In the genomic region with DNA sequence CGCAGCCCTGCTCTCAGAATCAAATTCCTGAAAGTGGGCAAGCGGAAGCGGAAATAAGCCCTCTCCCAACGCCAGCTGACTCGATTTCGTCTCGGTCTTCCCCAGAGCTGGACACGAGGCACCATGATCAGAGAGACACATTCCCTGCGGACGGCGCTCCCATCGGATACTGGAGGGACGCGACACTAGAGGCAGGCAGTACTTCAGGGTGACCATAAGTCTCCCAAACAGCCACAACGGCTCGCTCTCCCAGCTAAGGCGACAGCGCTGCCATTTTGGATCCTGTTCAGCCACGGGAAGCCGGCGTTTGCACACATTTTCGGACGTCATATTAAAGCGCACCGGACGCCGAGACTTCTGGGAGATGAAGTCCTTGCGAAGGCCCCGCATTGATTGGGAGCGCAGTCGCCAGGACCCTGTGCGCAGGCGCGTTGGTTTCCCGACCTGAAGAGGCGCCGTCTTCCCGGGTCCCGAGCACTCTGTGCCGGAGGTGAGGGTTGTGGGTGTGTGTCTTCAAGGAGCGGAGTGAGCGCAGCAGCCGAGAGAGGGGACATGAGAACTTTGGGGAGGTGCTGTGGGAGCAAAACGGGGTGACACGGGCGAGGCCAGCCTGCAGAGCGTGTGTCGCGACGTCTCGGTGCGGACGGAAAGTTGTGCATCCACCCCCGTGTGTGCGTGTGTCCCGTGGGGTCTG, we compare ENCODE assay signal across 1 cellular context.
TF ChIP-seq lines count a peak whose summit lies in the region.

A gene (plus strand): TSS at position 439 of the 694 bp plus-strand sequence. CDS start 10,418 bp downstream, outside the sequence.

TF ChIP-seq in HepG2, 621 proteins besides CTCF, POLR2A, EP300 and RAD21 (continued from another document and continues in another):
- TF ChIP-seq CEBPB (IDR thresholded peaks at IDR 0.05; ENCODE audit: borderline replicate concordance, low read depth, low read length) = peak; percentile 45; the same call in 1 of the 2 replicates
- TF ChIP-seq HDAC2 (CRISPR knock-in tag; IDR thresholded peaks at IDR 0.05) = peak; percentile 93
- TF ChIP-seq ZNF577 (CRISPR knock-in tag; IDR thresholded peaks at IDR 0.05; ENCODE audit: borderline replicate concordance, low read depth) = no peak
- TF ChIP-seq ZNF253 (CRISPR knock-in tag; IDR thresholded peaks at IDR 0.05; ENCODE audit: borderline replicate concordance) = no peak
- TF ChIP-seq ZNF530 (CRISPR knock-in tag; IDR thresholded peaks at IDR 0.05; ENCODE audit: low read depth) = no peak
- peak; percentile 61 for TF ChIP-seq ISL2 (CRISPR knock-in tag; IDR thresholded peaks at IDR 0.05)
- TF ChIP-seq, protein P1, sequence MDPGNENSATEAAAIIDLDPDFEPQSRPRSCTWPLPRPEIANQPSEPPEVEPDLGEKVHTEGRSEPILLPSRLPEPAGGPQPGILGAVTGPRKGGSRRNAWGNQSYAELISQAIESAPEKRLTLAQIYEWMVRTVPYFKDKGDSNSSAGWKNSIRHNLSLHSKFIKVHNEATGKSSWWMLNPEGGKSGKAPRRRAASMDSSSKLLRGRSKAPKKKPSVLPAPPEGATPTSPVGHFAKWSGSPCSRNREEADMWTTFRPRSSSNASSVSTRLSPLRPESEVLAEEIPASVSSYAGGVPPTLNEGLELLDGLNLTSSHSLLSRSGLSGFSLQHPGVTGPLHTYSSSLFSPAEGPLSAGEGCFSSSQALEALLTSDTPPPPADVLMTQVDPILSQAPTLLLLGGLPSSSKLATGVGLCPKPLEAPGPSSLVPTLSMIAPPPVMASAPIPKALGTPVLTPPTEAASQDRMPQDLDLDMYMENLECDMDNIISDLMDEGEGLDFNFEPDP (CRISPR knock-in tag; conservative IDR thresholded peaks at IDR 0.05) = no peak
- peak; percentile 89; the same call in 1 of the 2 replicates for TF ChIP-seq PCBP1 (IDR thresholded peaks at IDR 0.05; ENCODE audit: borderline replicate concordance, low read depth, low read length)
- no peak for TF ChIP-seq ZBTB7A (CRISPR knock-in tag; IDR thresholded peaks at IDR 0.05)
- TF ChIP-seq IRF2 (CRISPR knock-in tag; IDR thresholded peaks at IDR 0.05) = peak; percentile 90
- TF ChIP-seq ETV6 (CRISPR knock-in tag; conservative IDR thresholded peaks at IDR 0.05) = peak; percentile 94
- no peak for TF ChIP-seq PRMT3 (CRISPR knock-in tag; IDR thresholded peaks at IDR 0.05; ENCODE audit: borderline replicate concordance, low read depth)
- TF ChIP-seq, protein P2, sequence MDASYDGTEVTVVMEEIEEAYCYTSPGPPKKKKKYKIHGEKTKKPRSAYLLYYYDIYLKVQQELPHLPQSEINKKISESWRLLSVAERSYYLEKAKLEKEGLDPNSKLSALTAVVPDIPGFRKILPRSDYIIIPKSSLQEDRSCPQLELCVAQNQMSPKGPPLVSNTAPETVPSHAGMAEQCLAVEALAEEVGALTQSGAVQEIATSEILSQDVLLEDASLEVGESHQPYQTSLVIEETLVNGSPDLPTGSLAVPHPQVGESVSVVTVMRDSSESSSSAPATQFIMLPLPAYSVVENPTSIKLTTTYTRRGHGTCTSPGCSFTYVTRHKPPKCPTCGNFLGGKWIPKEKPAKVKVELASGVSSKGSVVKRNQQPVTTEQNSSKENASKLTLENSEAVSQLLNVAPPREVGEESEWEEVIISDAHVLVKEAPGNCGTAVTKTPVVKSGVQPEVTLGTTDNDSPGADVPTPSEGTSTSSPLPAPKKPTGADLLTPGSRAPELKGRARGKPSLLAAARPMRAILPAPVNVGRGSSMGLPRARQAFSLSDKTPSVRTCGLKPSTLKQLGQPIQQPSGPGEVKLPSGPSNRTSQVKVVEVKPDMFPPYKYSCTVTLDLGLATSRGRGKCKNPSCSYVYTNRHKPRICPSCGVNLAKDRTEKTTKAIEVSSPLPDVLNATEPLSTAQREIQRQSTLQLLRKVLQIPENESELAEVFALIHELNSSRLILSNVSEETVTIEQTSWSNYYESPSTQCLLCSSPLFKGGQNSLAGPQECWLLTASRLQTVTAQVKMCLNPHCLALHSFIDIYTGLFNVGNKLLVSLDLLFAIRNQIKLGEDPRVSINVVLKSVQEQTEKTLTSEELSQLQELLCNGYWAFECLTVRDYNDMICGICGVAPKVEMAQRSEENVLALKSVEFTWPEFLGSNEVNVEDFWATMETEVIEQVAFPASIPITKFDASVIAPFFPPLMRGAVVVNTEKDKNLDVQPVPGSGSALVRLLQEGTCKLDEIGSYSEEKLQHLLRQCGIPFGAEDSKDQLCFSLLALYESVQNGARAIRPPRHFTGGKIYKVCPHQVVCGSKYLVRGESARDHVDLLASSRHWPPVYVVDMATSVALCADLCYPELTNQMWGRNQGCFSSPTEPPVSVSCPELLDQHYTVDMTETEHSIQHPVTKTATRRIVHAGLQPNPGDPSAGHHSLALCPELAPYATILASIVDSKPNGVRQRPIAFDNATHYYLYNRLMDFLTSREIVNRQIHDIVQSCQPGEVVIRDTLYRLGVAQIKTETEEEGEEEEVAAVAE (CRISPR knock-in tag; IDR thresholded peaks at IDR 0.05; ENCODE audit: borderline replicate concordance) = peak; percentile 82; the same call in 1 of the 2 replicates
- peak; percentile 81 for TF ChIP-seq NFYB (CRISPR knock-in tag; IDR thresholded peaks at IDR 0.05)
- TF ChIP-seq ELF3 (CRISPR knock-in tag; IDR thresholded peaks at IDR 0.05) = peak; percentile 96
- TF ChIP-seq RFXAP (CRISPR knock-in tag; IDR thresholded peaks at IDR 0.05; ENCODE audit: borderline replicate concordance) = no peak
- TF ChIP-seq SP2 (CRISPR knock-in tag; IDR thresholded peaks at IDR 0.05) = peak; percentile 49; the same call in 1 of the 2 replicates
- peak; percentile 48; the same call in 1 of the 2 replicates for TF ChIP-seq ZNF782 (CRISPR knock-in tag; IDR thresholded peaks at IDR 0.05; ENCODE audit: borderline replicate concordance)
- peak; percentile 93; the same call in 1 of the 2 replicates for TF ChIP-seq ZNF354B (CRISPR knock-in tag; IDR thresholded peaks at IDR 0.05)
- TF ChIP-seq, protein P3, sequence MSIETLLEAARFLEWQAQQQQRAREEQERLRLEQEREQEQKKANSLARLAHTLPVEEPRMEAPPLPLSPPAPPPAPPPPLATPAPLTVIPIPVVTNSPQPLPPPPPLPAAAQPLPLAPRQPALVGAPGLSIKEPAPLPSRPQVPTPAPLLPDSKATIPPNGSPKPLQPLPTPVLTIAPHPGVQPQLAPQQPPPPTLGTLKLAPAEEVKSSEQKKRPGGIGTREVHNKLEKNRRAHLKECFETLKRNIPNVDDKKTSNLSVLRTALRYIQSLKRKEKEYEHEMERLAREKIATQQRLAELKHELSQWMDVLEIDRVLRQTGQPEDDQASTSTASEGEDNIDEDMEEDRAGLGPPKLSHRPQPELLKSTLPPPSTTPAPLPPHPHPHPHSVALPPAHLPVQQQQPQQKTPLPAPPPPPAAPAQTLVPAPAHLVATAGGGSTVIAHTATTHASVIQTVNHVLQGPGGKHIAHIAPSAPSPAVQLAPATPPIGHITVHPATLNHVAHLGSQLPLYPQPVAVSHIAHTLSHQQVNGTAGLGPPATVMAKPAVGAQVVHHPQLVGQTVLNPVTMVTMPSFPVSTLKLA (IDR thresholded peaks at IDR 0.05) = peak; percentile 62; the same call in 1 of the 2 replicates
- peak; percentile 88 for TF ChIP-seq ZNF567 (CRISPR knock-in tag; IDR thresholded peaks at IDR 0.05; ENCODE audit: borderline replicate concordance)
- no peak for TF ChIP-seq TBX3 (IDR thresholded peaks at IDR 0.05; ENCODE audit: borderline replicate concordance)
- TF ChIP-seq FOXO1 (CRISPR knock-in tag; IDR thresholded peaks at IDR 0.05) = peak; percentile 54; the same call in 1 of the 2 replicates
- TF ChIP-seq, protein P4, sequence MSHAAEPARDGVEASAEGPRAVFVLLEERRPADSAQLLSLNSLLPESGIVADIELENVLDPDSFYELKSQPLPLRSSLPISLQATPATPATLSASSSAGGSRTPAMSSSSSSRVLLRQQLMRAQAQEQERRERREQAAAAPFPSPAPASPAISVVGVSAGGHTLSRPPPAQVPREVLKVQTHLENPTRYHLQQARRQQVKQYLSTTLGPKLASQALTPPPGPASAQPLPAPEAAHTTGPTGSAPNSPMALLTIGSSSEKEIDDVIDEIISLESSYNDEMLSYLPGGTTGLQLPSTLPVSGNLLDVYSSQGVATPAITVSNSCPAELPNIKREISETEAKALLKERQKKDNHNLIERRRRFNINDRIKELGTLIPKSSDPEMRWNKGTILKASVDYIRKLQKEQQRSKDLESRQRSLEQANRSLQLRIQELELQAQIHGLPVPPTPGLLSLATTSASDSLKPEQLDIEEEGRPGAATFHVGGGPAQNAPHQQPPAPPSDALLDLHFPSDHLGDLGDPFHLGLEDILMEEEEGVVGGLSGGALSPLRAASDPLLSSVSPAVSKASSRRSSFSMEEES (CRISPR knock-in tag; IDR thresholded peaks at IDR 0.05) = peak; percentile 57; the same call in 1 of the 2 replicates
- TF ChIP-seq, protein P5, sequence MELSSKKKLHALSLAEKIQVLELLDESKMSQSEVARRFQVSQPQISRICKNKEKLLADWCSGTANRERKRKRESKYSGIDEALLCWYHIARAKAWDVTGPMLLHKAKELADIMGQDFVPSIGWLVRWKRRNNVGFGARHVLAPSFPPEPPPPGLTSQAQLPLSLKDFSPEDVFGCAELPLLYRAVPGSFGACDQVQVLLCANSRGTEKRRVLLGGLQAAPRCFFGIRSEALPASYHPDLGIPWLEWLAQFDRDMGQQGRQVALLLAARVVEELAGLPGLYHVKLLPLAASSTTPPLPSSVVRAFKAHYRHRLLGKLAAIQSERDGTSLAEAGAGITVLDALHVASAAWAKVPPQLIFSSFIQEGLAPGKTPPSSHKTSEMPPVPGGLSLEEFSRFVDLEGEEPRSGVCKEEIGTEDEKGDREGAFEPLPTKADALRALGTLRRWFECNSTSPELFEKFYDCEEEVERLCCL (CRISPR knock-in tag; IDR thresholded peaks at IDR 0.05; ENCODE audit: borderline replicate concordance) = peak; percentile 95; the same call in 1 of the 2 replicates
- TF ChIP-seq MED1 (CRISPR knock-in tag; IDR thresholded peaks at IDR 0.05) = peak; percentile 62
- peak; percentile 93; the same call in 1 of the 2 replicates for TF ChIP-seq NR2C2 (CRISPR knock-in tag; IDR thresholded peaks at IDR 0.05; ENCODE audit: borderline replicate concordance)
- TF ChIP-seq, protein P6, sequence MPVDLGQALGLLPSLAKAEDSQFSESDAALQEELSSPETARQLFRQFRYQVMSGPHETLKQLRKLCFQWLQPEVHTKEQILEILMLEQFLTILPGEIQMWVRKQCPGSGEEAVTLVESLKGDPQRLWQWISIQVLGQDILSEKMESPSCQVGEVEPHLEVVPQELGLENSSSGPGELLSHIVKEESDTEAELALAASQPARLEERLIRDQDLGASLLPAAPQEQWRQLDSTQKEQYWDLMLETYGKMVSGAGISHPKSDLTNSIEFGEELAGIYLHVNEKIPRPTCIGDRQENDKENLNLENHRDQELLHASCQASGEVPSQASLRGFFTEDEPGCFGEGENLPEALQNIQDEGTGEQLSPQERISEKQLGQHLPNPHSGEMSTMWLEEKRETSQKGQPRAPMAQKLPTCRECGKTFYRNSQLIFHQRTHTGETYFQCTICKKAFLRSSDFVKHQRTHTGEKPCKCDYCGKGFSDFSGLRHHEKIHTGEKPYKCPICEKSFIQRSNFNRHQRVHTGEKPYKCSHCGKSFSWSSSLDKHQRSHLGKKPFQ (CRISPR knock-in tag; IDR thresholded peaks at IDR 0.05; ENCODE audit: insufficient replicate concordance) = no peak
- TF ChIP-seq PITX1 (CRISPR knock-in tag; IDR thresholded peaks at IDR 0.05) = peak; percentile 82
- TF ChIP-seq ZNF234 (CRISPR knock-in tag; conservative IDR thresholded peaks at IDR 0.05) = no peak
- TF ChIP-seq SYNCRIP (IDR thresholded peaks at IDR 0.05; ENCODE audit: insufficient read depth, low read depth, low read length) = no peak
- TF ChIP-seq ZNF333 (CRISPR knock-in tag; IDR thresholded peaks at IDR 0.05; ENCODE audit: borderline replicate concordance) = no peak; the same call in 1 of the 2 replicates
- TF ChIP-seq, protein P7, sequence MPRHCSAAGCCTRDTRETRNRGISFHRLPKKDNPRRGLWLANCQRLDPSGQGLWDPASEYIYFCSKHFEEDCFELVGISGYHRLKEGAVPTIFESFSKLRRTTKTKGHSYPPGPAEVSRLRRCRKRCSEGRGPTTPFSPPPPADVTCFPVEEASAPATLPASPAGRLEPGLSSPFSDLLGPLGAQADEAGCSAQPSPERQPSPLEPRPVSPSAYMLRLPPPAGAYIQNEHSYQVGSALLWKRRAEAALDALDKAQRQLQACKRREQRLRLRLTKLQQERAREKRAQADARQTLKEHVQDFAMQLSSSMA (CRISPR knock-in tag; IDR thresholded peaks at IDR 0.05) = peak; percentile 94
- no peak; the same call in 1 of the 2 replicates for TF ChIP-seq ZBTB1 (CRISPR knock-in tag; IDR thresholded peaks at IDR 0.05; ENCODE audit: borderline replicate concordance)
- no peak for TF ChIP-seq NFIB (CRISPR knock-in tag; IDR thresholded peaks at IDR 0.05; ENCODE audit: borderline replicate concordance)
- TF ChIP-seq KLF13 (CRISPR knock-in tag; IDR thresholded peaks at IDR 0.05) = peak; percentile 75
- no peak for TF ChIP-seq ZFP36 (IDR thresholded peaks at IDR 0.05; ENCODE audit: borderline replicate concordance, low read depth, low read length, partially characterized antibody)
- TF ChIP-seq ZFYVE20 (CRISPR knock-in tag; IDR thresholded peaks at IDR 0.05; ENCODE audit: borderline replicate concordance, low read depth) = no peak
- TF ChIP-seq, protein P8, sequence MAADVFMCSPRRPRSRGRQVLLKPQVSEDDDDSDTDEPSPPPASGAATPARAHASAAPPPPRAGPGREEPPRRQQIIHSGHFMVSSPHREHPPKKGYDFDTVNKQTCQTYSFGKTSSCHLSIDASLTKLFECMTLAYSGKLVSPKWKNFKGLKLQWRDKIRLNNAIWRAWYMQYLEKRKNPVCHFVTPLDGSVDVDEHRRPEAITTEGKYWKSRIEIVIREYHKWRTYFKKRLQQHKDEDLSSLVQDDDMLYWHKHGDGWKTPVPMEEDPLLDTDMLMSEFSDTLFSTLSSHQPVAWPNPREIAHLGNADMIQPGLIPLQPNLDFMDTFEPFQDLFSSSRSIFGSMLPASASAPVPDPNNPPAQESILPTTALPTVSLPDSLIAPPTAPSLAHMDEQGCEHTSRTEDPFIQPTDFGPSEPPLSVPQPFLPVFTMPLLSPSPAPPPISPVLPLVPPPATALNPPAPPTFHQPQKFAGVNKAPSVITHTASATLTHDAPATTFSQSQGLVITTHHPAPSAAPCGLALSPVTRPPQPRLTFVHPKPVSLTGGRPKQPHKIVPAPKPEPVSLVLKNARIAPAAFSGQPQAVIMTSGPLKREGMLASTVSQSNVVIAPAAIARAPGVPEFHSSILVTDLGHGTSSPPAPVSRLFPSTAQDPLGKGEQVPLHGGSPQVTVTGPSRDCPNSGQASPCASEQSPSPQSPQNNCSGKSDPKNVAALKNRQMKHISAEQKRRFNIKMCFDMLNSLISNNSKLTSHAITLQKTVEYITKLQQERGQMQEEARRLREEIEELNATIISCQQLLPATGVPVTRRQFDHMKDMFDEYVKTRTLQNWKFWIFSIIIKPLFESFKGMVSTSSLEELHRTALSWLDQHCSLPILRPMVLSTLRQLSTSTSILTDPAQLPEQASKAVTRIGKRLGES (CRISPR knock-in tag; IDR thresholded peaks at IDR 0.05; ENCODE audit: borderline replicate concordance) = no peak
- no peak for TF ChIP-seq NPAS2 (CRISPR knock-in tag; IDR thresholded peaks at IDR 0.05; ENCODE audit: borderline replicate concordance)
- TF ChIP-seq, protein P9, sequence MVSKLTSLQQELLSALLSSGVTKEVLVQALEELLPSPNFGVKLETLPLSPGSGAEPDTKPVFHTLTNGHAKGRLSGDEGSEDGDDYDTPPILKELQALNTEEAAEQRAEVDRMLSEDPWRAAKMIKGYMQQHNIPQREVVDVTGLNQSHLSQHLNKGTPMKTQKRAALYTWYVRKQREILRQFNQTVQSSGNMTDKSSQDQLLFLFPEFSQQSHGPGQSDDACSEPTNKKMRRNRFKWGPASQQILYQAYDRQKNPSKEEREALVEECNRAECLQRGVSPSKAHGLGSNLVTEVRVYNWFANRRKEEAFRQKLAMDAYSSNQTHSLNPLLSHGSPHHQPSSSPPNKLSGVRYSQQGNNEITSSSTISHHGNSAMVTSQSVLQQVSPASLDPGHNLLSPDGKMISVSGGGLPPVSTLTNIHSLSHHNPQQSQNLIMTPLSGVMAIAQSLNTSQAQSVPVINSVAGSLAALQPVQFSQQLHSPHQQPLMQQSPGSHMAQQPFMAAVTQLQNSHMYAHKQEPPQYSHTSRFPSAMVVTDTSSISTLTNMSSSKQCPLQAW (CRISPR knock-in tag; IDR thresholded peaks at IDR 0.05) = peak; percentile 93
